Comparison of ENCODE assay signal across 15 cellular contexts in the genomic region with DNA sequence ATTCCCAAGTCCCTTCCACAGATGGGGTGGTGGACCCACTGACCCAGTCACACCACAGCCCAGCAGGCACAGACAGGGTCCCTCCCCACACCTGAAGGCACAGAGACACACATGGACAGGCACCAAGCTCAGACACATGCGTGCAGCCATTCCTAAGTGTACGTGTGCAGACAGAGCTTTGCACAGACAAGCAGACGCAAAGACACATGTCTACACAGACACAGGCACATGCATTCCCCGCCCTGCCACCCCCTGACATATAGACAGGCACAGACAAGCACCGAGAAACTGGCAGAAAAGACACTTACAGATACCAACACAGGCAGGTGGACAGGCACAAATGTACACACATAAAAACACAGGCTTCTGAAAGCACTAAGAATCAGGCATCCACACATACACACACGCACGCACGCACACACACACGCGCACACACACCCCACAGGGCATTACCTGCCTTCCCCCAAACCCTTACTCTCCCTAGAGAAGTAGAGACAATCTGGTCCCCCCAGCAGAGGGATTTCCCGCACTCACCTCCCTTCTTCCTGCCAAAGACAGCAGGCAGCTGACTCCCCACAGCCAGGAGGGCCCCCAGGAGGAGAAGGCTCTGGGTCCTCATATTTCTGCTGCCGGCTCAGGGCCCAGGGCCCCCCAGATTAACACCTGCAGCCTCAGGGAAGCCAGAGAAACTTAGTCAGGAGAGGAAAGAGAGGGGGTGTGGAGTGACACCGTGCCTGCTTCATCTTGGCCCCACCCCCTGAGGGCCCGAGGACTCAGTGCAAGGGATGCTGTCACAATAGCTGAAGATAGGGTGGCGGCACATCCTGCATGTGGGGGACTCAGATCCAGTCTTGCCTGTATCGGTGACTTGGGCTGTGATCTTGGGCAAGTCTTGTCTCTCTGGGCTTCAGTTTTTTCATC. TPM values are rescaled to one million over a fixed set of nuclear protein-coding genes. Genes with fewer than 3 reads are reported as not detected.
DNase-seq lines count a peak whose midpoint lies in the region; ATAC-seq, FAIRE-seq and TF ChIP-seq lines count a peak whose summit lies in the region.
"Had no signal": no experiment of that assay in that cellular context is flagged by ENCODE, and none has a peak within 500 bp of the region (broad histone marks: within the 10 kb centered on the region; RNA-seq: fewer than 3 reads in every experiment).

A gene with protein sequence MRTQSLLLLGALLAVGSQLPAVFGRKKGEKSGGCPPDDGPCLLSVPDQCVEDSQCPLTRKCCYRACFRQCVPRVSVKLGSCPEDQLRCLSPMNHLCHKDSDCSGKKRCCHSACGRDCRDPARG (minus strand): TSS at position 710 of the 921 bp plus-strand sequence. CDS start 91 bp downstream, at position 619.

- no peaks in the 10 kb centered on the region for H4K20me1 ChIP-seq in neural progenitor cell (ENCODE audit: low read depth)
- H4K20me1 ChIP-seq: BLaER1 treated with 17β-estradiol and CSF1 and Interleukin-3, amounts not matched to agents 10 nM and 100 nM had no signal

- no peak within 1 kb of the TSS for H3K4me3 Mint-ChIP-seq in central memory CD8-positive, alpha-beta T cell
- no peak within 1 kb of the TSS for H3K4me3 Mint-ChIP-seq in neural progenitor cell

- H3K9me3 ChIP-seq in neural progenitor cell (ENCODE audit: low read depth) (no peaks in the 10 kb centered on the region), vagina (no peaks in the 10 kb centered on the region)
- H3K9me3 ChIP-seq: BLaER1 treated with 17β-estradiol and CSF1 and Interleukin-3, amounts not matched to agents 10 nM and 100 nM; psoas muscle; transverse colon had no signal

- intact Hi-C loops in vagina (cut with DNase I), result no loop called here

- peaks cover 13% of the 10 kb centered on the region for H3K4me1 Mint-ChIP-seq in central memory CD8-positive, alpha-beta T cell
- H3K4me1 Mint-ChIP-seq in neural progenitor cell, result peaks cover 8% of the 10 kb centered on the region

- no peak within 1 kb of the TSS for H3K27ac Mint-ChIP-seq in central memory CD8-positive, alpha-beta T cell (ENCODE audit: low read depth)
- peak within 1 kb of the TSS; percentile 37 for H3K27ac Mint-ChIP-seq in neural progenitor cell

- H3K4me1 ChIP-seq in neural progenitor cell (no peaks in the 10 kb centered on the region), vagina (peaks cover 7% of the 10 kb centered on the region)
- H3K4me1 ChIP-seq: psoas muscle had no signal

- no peak within 1 kb of the TSS for H3K4me2 ChIP-seq in neural progenitor cell
- H3K4me2 ChIP-seq: BLaER1 treated with 17β-estradiol and CSF1 and Interleukin-3, amounts not matched to agents 10 nM and 100 nM had no signal

- H3K27ac ChIP-seq in neural progenitor cell (no peak within 1 kb of the TSS), vagina (no peak within 1 kb of the TSS)
- H3K27ac ChIP-seq: BLaER1 treated with 17β-estradiol and CSF1 and Interleukin-3, amounts not matched to agents 10 nM and 100 nM; psoas muscle; transverse colon had no signal

- peak within 1 kb of the TSS; percentile 42 for H2AFZ ChIP-seq in neural progenitor cell (replicated peaks)

- H3K27me3 ChIP-seq in neural progenitor cell, result no peaks in the 10 kb centered on the region
- no peaks in the 10 kb centered on the region for H3K27me3 ChIP-seq in vagina
- H3K27me3 ChIP-seq: BLaER1 treated with 17β-estradiol and CSF1 and Interleukin-3, amounts not matched to agents 10 nM and 100 nM had no signal

- H3K36me3 ChIP-seq in neural progenitor cell (no peaks in the 10 kb centered on the region), vagina (no peaks in the 10 kb centered on the region)
- H3K36me3 ChIP-seq: BLaER1 treated with 17β-estradiol and CSF1 and Interleukin-3, amounts not matched to agents 10 nM and 100 nM; transverse colon had no signal

- TF ChIP-seq POLR2A in vagina (IDR thresholded peaks at IDR 0.05), result no peak

- H3K36me3 Mint-ChIP-seq in central memory CD8-positive, alpha-beta T cell (ENCODE audit: insufficient read depth), result peaks cover 2% of the 10 kb centered on the region
- H3K36me3 Mint-ChIP-seq in neural progenitor cell, result no peaks in the 10 kb centered on the region

- DNase-seq in GM10248 (ENCODE audit: extremely low spot score) (peak; percentile 20), HTR-8/SVneo (ENCODE audit: insufficient read length, low spot score) (no peak), neural progenitor cell (ENCODE audit: low spot score) (no peak), mesenteric fat pad (ENCODE audit: low spot score) (no peak), SHP77 (lab: John Stamatoyannopoulos, UW) (no peak), vagina (ENCODE audit: extremely low spot score in 2 of 2) (no peak)
- no peak for DNase-seq in central memory CD8-positive, alpha-beta T cell (ENCODE audit: low spot score in 2 of 2)
- DNase-seq: glutamatergic neuron, NCI-H1048, psoas muscle, SHP77 treated with DMSO at 0.1 percent for 48 hours, transverse colon had no signal

- H3K9me3 Mint-ChIP-seq in central memory CD8-positive, alpha-beta T cell, result no peaks in the 10 kb centered on the region
- no peaks in the 10 kb centered on the region for H3K9me3 Mint-ChIP-seq in neural progenitor cell

- FAIRE-seq in HTR-8/SVneo (lab: Jason Lieb, UNC), result peak; percentile 83
- FAIRE-seq: GM12891 had no signal

- TF ChIP-seq CTCF in GM10248 (IDR thresholded peaks at IDR 0.05; ENCODE audit: control extremely low read depth, extremely low read depth, low read depth, missing control alignments) (no peak), neural progenitor cell (IDR thresholded peaks at IDR 0.05) (no peak), vagina (IDR thresholded peaks at IDR 0.05) (no peak)

- no peaks in the 10 kb centered on the region for H3F3A ChIP-seq in neural progenitor cell (ENCODE audit: low read depth)

- H3K79me2 ChIP-seq in neural progenitor cell (ENCODE audit: low read depth), result no peaks in the 10 kb centered on the region

- no peak within 1 kb of the TSS for H3K4me3 ChIP-seq in neural progenitor cell
- H3K4me3 ChIP-seq in vagina, result no peak within 1 kb of the TSS
- H3K4me3 ChIP-seq: BLaER1 treated with 17β-estradiol and CSF1 and Interleukin-3, amounts not matched to agents 10 nM and 100 nM; psoas muscle; transverse colon had no signal

- CTCF ChIA-PET in GM10248 (lab: Yijun Ruan, JAX), result interaction anchor here (1.3 to 13.2 kb wide), 8 partner anchors 8 to 178 kb away, joined by 3 to 183 read pairs (median 12); a partner anchor contains a TSS

- peaks cover 23% of the 10 kb centered on the region for H3K27me3 Mint-ChIP-seq in central memory CD8-positive, alpha-beta T cell
- peaks cover 2% of the 10 kb centered on the region for H3K27me3 Mint-ChIP-seq in neural progenitor cell (ENCODE audit: insufficient read depth, low read depth)

- peak; percentile 43 for ATAC-seq in central memory CD8-positive, alpha-beta T cell (replicated peaks; ENCODE audit: extremely low read depth, poor library complexity, severe bottlenecking)
- ATAC-seq: psoas muscle had no signal

- no peak within 1 kb of the TSS for H3K9ac ChIP-seq in neural progenitor cell
- H3K9ac ChIP-seq: BLaER1 treated with 17β-estradiol and CSF1 and Interleukin-3, amounts not matched to agents 10 nM and 100 nM had no signal

- POLR2A ChIA-PET in GM10248 (lab: Yijun Ruan, JAX), result no interaction called here

RNA-seq across cellular contexts. Expression of the gene that starts here (rescaled TPM):
- total RNA-seq in neural progenitor cell (ENCODE audit: low replicate concordance) (not detected in 2 replicates), mesenteric fat pad (not detected), vagina (6.1 TPM)
- total RNA-seq: mononuclear cell, psoas muscle, transverse colon had no signal
